8 cellular contexts compared by ENCODE assay signal in the genomic region with DNA sequence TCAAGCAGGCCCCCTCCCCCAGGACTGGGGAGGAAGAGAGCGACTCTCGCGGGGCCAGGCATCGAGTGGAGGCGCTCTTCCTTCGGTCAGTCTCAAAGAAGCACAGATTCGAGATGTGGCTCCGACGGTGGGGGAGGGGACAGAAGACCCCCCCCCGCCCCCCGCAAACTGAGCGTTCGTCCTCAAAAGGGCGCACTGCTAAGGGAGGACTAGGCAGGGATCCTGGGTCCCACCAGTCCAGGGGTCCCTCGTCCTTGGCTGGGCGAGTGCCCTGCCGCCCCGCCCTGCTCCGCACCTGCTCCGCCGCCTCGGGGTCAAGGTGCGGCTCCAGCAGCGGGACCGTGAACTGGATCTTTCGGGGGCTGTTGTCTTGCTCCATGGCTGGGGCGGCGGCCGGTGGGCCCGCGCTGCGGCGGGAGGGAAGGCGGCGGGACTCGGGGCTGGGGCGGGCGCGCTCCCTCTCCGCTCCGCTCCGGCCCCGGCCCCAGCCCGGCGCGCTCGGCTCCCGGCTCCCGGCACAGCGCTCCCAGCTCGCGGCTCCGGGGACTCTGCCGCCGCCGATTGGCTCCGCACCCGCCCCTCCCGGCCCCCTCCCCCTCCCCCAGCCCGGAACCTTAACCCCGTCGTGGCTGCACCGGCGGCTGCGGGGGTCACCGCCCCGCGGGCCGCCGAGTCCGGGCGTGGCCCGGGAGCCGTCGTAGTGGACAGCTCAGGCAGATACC. TPM values are rescaled to one million over a fixed set of nuclear protein-coding genes. Genes with fewer than 3 reads are reported as not detected.
A peak's percentile ranks its signal among the peaks of the same experiment; 100 is the strongest.
DNase-seq lines count a peak whose midpoint lies in the region; TF ChIP-seq lines count a peak whose summit lies in the region.

A gene with protein sequence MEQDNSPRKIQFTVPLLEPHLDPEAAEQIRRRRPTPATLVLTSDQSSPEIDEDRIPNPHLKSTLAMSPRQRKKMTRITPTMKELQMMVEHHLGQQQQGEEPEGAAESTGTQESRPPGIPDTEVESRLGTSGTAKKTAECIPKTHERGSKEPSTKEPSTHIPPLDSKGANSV (minus strand): TSS at position 550 of the 722 bp plus-strand sequence. CDS start 171 bp downstream, at position 379.

- no peak for DNase-seq in activated CD4-positive, alpha-beta T cell treated with anti-CD3 and anti-CD28 coated beads, Interleukin-2, amount 10 ng/mL, durations not matched to agents 7 days and 5 days
- DNase-seq in activated CD4-positive, alpha-beta T cell treated with anti-CD3 and anti-CD28 coated beads, Interleukin-2, amount 50 U/mL, for 48 hours, result no peak
- DNase-seq in ecto neural progenitor cell (ENCODE audit: low spot score) (peak; percentile 87), midbrain (lab: John Stamatoyannopoulos, UW) (peak; percentile 7), type B pancreatic cell (ENCODE audit: extremely low spot score, unreplicated experiment) (no peak), activated gamma-delta T cell (lab: John Stamatoyannopoulos, UW) (no peak), RWPE1 (ENCODE audit: low spot score) (no peak), NCI-H82 treated with DMSO at 0.1 percent for 48 hours (lab: John Stamatoyannopoulos, UW; ENCODE audit: unreplicated experiment) (no peak)

- peaks cover 7% of the 10 kb centered on the region for H3K4me1 Mint-ChIP-seq in activated CD4-positive, alpha-beta T cell treated with anti-CD3 and anti-CD28 coated beads, Interleukin-2, amount 10 ng/mL, durations not matched to agents 7 days and 5 days
- peaks cover 40% of the 10 kb centered on the region for H3K4me1 Mint-ChIP-seq in type B pancreatic cell (ENCODE audit: unreplicated experiment)

- H3K27me3 Mint-ChIP-seq in activated CD4-positive, alpha-beta T cell treated with anti-CD3 and anti-CD28 coated beads, Interleukin-2, amount 10 ng/mL, durations not matched to agents 7 days and 5 days, result peaks cover 67% of the 10 kb centered on the region
- peaks cover 75% of the 10 kb centered on the region for H3K27me3 Mint-ChIP-seq in type B pancreatic cell

- no peaks in the 10 kb centered on the region for H3K9me3 Mint-ChIP-seq in activated CD4-positive, alpha-beta T cell treated with anti-CD3 and anti-CD28 coated beads, Interleukin-2, amount 10 ng/mL, durations not matched to agents 7 days and 5 days
- H3K9me3 Mint-ChIP-seq in type B pancreatic cell, result no peaks in the 10 kb centered on the region

- TF ChIP-seq CTCF in type B pancreatic cell (conservative IDR thresholded peaks at IDR 0.05), result no peak
- TF ChIP-seq CTCF in RWPE1 (conservative IDR thresholded peaks at IDR 0.05; ENCODE audit: low read depth), result no peak

- CTCF ChIA-PET in activated CD4-positive, alpha-beta T cell treated with anti-CD3 and anti-CD28 coated beads, Interleukin-2, amount 10 ng/mL, durations not matched to agents 7 days and 5 days (lab: Charles Lee), result no interaction called here
- CTCF ChIA-PET in RWPE1 (lab: Yijun Ruan, JAX), result interaction anchor here (1.9 kb wide), 1 partner anchor 8 kb away, joined by 7 read pairs; no protein-coding TSS in a partner anchor

- no peak within 1 kb of the TSS for H3K27ac ChIP-seq in RWPE1

- no peaks in the 10 kb centered on the region for H3K36me3 Mint-ChIP-seq in activated CD4-positive, alpha-beta T cell treated with anti-CD3 and anti-CD28 coated beads, Interleukin-2, amount 10 ng/mL, durations not matched to agents 7 days and 5 days (ENCODE audit: low read depth)
- H3K36me3 Mint-ChIP-seq in type B pancreatic cell, result no peaks in the 10 kb centered on the region

- H3K27ac Mint-ChIP-seq in activated CD4-positive, alpha-beta T cell treated with anti-CD3 and anti-CD28 coated beads, Interleukin-2, amount 10 ng/mL, durations not matched to agents 7 days and 5 days, result no peak within 1 kb of the TSS
- H3K27ac Mint-ChIP-seq in type B pancreatic cell, result no peak within 1 kb of the TSS

- POLR2A ChIA-PET in activated CD4-positive, alpha-beta T cell treated with anti-CD3 and anti-CD28 coated beads, Interleukin-2, amount 10 ng/mL, durations not matched to agents 7 days and 5 days (lab: Charles Lee), result no interaction called here
- POLR2A ChIA-PET in RWPE1 (lab: Yijun Ruan, JAX; ENCODE audit: low non-redundant PET), result no interaction called here

- H3K4me3 Mint-ChIP-seq in activated CD4-positive, alpha-beta T cell treated with anti-CD3 and anti-CD28 coated beads, Interleukin-2, amount 10 ng/mL, durations not matched to agents 7 days and 5 days, result peak within 1 kb of the TSS; percentile 3
- peak within 1 kb of the TSS; percentile 83 for H3K4me3 Mint-ChIP-seq in type B pancreatic cell

RNA-seq across cellular contexts. Expression of the gene that starts here (rescaled TPM):
- not detected for total RNA-seq in activated CD4-positive, alpha-beta T cell treated with anti-CD3 and anti-CD28 coated beads, Interleukin-2, amount 10 ng/mL, durations not matched to agents 7 days and 5 days
- 24.9 and 43.3 TPM in 2 replicates for total RNA-seq in type B pancreatic cell (ENCODE audit: low replicate concordance)

Comparison
In these comparisons a context has a peak if more than half of its experiments do, and no peak if none do; other contexts are left out.
1. RNA of the gene that starts here (total RNA-seq): 24.9 to 43.3 TPM in type B pancreatic cell; not detected in activated CD4-positive, alpha-beta T cell treated with anti-CD3 and anti-CD28 coated beads, Interleukin-2, amount 10 ng/mL, durations not matched to agents 7 days and 5 days; every median in the first group is over 10 times any median in the second.
2. DNase-seq: peak in ecto neural progenitor cell (single experiment) and midbrain (single experiment); none in activated CD4-positive, alpha-beta T cell treated with anti-CD3 and anti-CD28 coated beads, Interleukin-2, amount 10 ng/mL, durations not matched to agents 7 days and 5 days (single experiment), activated CD4-positive, alpha-beta T cell treated with anti-CD3 and anti-CD28 coated beads, Interleukin-2, amount 50 U/mL, for 48 hours (0 of 2), type B pancreatic cell (single experiment), activated gamma-delta T cell (single experiment), RWPE1 (single experiment) and NCI-H82 treated with DMSO at 0.1 percent for 48 hours (single experiment).